ENCODE assay signal across 8 cellular contexts in the genomic region with DNA sequence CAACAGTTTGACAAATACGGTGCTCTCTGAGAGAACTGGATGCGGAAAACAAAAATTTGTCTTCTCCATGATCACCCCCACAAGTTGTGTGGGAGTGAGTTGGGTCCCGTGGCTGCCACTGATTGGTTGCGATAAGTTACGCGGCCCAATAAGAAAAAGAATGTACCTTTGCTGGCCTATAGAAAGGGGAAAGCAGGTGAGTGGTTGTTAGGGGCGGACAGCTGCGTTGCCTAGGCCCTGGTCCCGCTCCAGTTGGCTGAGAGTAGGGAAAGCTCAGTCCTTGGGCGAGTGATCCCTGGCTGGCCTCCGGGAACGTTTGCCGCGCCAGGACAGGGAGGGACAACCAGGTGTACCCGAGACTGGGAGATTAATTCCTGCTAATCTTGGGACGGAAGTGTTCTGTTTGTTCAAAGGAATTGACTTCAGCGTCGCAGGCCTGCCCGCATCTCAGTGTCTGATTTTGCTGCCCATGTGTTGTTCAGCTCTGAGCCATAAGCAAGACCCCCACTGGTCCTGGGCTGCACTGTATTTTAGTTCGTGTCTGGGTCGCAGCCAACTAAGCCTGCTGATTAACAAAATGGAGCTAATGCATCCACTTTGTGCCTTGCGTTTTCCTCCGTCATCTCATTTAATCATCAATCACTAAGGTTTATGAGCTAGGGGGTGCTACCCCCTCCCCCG. TPM values are rescaled to one million over a fixed set of nuclear protein-coding genes. Genes with fewer than 3 reads are reported as not detected.
DNase-seq lines count a peak whose midpoint lies in the region; ATAC-seq and TF ChIP-seq lines count a peak whose summit lies in the region.

No MANE protein-coding gene starts in this region.

- POLR2A ChIA-PET in naive thymus-derived CD8-positive, alpha-beta T cell (lab: Charles Lee) = interaction anchor here (0.5 to 5.6 kb wide), 30 partner anchors 11 to 1178 kb away, joined by 3 to 135 read pairs (median 4); partner anchors contain the start of genes ARL2, CAPN1, DPF2 and FAU

- TF ChIP-seq CTCF in DOHH2 (IDR thresholded peaks at IDR 0.05; ENCODE audit: low read depth, low read length, poor library complexity, severe bottlenecking) (no peak), GM23338 (conservative IDR thresholded peaks at IDR 0.05; ENCODE audit: low read depth in 2 of 2) (no peak), fibroblast of mammary gland (conservative IDR thresholded peaks at IDR 0.05; ENCODE audit: control insufficient read depth, insufficient read depth, low read depth, low read length) (no peak)

- intact Hi-C loops in activated T-helper 2 cell treated with anti-CD3 and anti-CD28 coated beads, Interferon-gamma antibody, Interleukin-2, Interleukin-4, amounts not matched to agents 10 μg/mL and 5 μg/mL and 100 μg/mL, durations not matched to agents 14 hours and 24 hours and 36 hours (cut with micrococcal nuclease) = loop anchor here (1.0 to 5.0 kb wide), 5 partner anchors 13 to 127 kb away; partner anchors contain the start of genes CAPN1, FAU, MRPL49 and POLA2

- H3K4me1 Mint-ChIP-seq in GM23338 = peaks cover 19% of the 10 kb centered on the region
- H3K4me1 Mint-ChIP-seq in activated T-helper 2 cell treated with anti-CD3 and anti-CD28 coated beads, Interferon-gamma antibody, Interleukin-2, Interleukin-4, amounts not matched to agents 10 μg/mL and 5 μg/mL and 100 μg/mL, durations not matched to agents 14 hours and 24 hours and 36 hours (ENCODE audit: low read depth) = peaks cover 26% of the 10 kb centered on the region
- H3K4me1 Mint-ChIP-seq in naive thymus-derived CD8-positive, alpha-beta T cell = peaks cover 26 to 56% (median 45%) of the 10 kb centered on the region in 4 donors
- peaks cover 51% of the 10 kb centered on the region for H3K4me1 Mint-ChIP-seq in stimulated activated naive CD8-positive, alpha-beta T cell treated with anti-CD3 and anti-CD28 coated beads, Interleukin-15, amount 100 ng/mL, for 72 hours

- DNase-seq in GM23338 (ENCODE audit: low spot score) (peak; percentile 98), Kasumi-1 (lab: John Stamatoyannopoulos, UW) (peak; percentile 98), RKO (ENCODE audit: low spot score) (peak; percentile 98), fibroblast of mammary gland (ENCODE audit: low read depth) (peak; percentile 95)
- DNase-seq in activated T-helper 2 cell treated with anti-CD3 and anti-CD28 coated beads, Interferon-gamma antibody, Interleukin-2, Interleukin-4, amounts not matched to agents 10 μg/mL and 5 μg/mL and 100 μg/mL, durations not matched to agents 14 hours and 24 hours and 36 hours (ENCODE audit: low spot score) = peak; percentile 86
- peak; percentile 62 to 93 (median 86) for DNase-seq in naive thymus-derived CD8-positive, alpha-beta T cell
- peak; percentile 83 to 88 for DNase-seq in stimulated activated naive CD8-positive, alpha-beta T cell treated with anti-CD3 and anti-CD28 coated beads, Interleukin-15, amount 100 ng/mL, for 72 hours

- H3K36me3 Mint-ChIP-seq in GM23338 (ENCODE audit: low read depth) = peaks cover 11% of the 10 kb centered on the region
- H3K36me3 Mint-ChIP-seq in activated T-helper 2 cell treated with anti-CD3 and anti-CD28 coated beads, Interferon-gamma antibody, Interleukin-2, Interleukin-4, amounts not matched to agents 10 μg/mL and 5 μg/mL and 100 μg/mL, durations not matched to agents 14 hours and 24 hours and 36 hours (ENCODE audit: low read depth) = peaks cover 27% of the 10 kb centered on the region
- peaks cover 0 to 18% (median 0%) of the 10 kb centered on the region in 3 donors for H3K36me3 Mint-ChIP-seq in naive thymus-derived CD8-positive, alpha-beta T cell

- H3F3A ChIP-seq in DOHH2 (ENCODE audit: control insufficient read depth, insufficient read depth) = peaks cover 29% of the 10 kb centered on the region
- H3F3A ChIP-seq in GM23338 (replicated peaks; ENCODE audit: low read depth) = peaks cover 5% of the 10 kb centered on the region; the same call in 1 of the 2 replicates

- no peaks in the 10 kb centered on the region for H3K27me3 ChIP-seq in DOHH2 (ENCODE audit: control insufficient read depth, low read length)
- H3K27me3 ChIP-seq in GM23338 (ENCODE audit: insufficient read depth) = no peaks in the 10 kb centered on the region

- H3K4me3 Mint-ChIP-seq in GM23338 = peak overlapping the region; percentile 97
- H3K4me3 Mint-ChIP-seq in activated T-helper 2 cell treated with anti-CD3 and anti-CD28 coated beads, Interferon-gamma antibody, Interleukin-2, Interleukin-4, amounts not matched to agents 10 μg/mL and 5 μg/mL and 100 μg/mL, durations not matched to agents 14 hours and 24 hours and 36 hours (ENCODE audit: low read depth) = peak overlapping the region; percentile 96
- H3K4me3 Mint-ChIP-seq in naive thymus-derived CD8-positive, alpha-beta T cell = peak overlapping the region; percentile 94 to 100 (median 98)
- H3K4me3 Mint-ChIP-seq in stimulated activated naive CD8-positive, alpha-beta T cell treated with anti-CD3 and anti-CD28 coated beads, Interleukin-15, amount 100 ng/mL, for 72 hours = peak overlapping the region; percentile 92 to 100

- H3K4me3 ChIP-seq in DOHH2 (ENCODE audit: low read length) = peak overlapping the region; percentile 99
- H3K4me3 ChIP-seq in GM23338 = peak overlapping the region; percentile 67
- H3K4me3 ChIP-seq in fibroblast of mammary gland (ENCODE audit: control insufficient read depth, low read depth, low read length) = peak overlapping the region; percentile 89

- peaks cover 51% of the 10 kb centered on the region for H3K79me2 ChIP-seq in DOHH2 (ENCODE audit: control insufficient read depth, low read length)
- peaks cover 19% of the 10 kb centered on the region for H3K79me2 ChIP-seq in GM23338 (replicated peaks; ENCODE audit: insufficient read depth)

- peaks cover 40% of the 10 kb centered on the region for H3K36me3 ChIP-seq in DOHH2 (ENCODE audit: control insufficient read depth, low read length)
- H3K36me3 ChIP-seq in GM23338 (ENCODE audit: insufficient read depth) = no peaks in the 10 kb centered on the region

- H3K27ac ChIP-seq in DOHH2 (ENCODE audit: low read depth, low read length) (peak overlapping the region; percentile 100), GM23338 (ENCODE audit: low read depth) (peak overlapping the region; percentile 80)

- 0 out of 2 replicates have a peak overlapping the region, but pooled peaks have one; percentile 1 for H2AFZ ChIP-seq in GM23338

- peak; percentile 93 for ATAC-seq in GM23338
- ATAC-seq in naive thymus-derived CD8-positive, alpha-beta T cell = peak; percentile 89 to 90
- peak; percentile 93 for ATAC-seq in stimulated activated naive CD8-positive, alpha-beta T cell treated with anti-CD3 and anti-CD28 coated beads, Interleukin-15, amount 100 ng/mL, for 72 hours

- peak overlapping the region; percentile 100 for H3K27ac Mint-ChIP-seq in GM23338
- H3K27ac Mint-ChIP-seq in activated T-helper 2 cell treated with anti-CD3 and anti-CD28 coated beads, Interferon-gamma antibody, Interleukin-2, Interleukin-4, amounts not matched to agents 10 μg/mL and 5 μg/mL and 100 μg/mL, durations not matched to agents 14 hours and 24 hours and 36 hours = peak overlapping the region; percentile 99
- H3K27ac Mint-ChIP-seq in naive thymus-derived CD8-positive, alpha-beta T cell = peak overlapping the region; percentile 99 to 100 (median 100)
- peak overlapping the region; percentile 99 to 100 for H3K27ac Mint-ChIP-seq in stimulated activated naive CD8-positive, alpha-beta T cell treated with anti-CD3 and anti-CD28 coated beads, Interleukin-15, amount 100 ng/mL, for 72 hours

- no peaks in the 10 kb centered on the region for H3K9me2 ChIP-seq in DOHH2 (replicated peaks; ENCODE audit: control insufficient read depth, low read length)
- H3K9me2 ChIP-seq in GM23338 (ENCODE audit: insufficient read depth) = no peaks in the 10 kb centered on the region

- no peaks in the 10 kb centered on the region for H3K9me3 ChIP-seq in DOHH2 (ENCODE audit: control insufficient read depth, insufficient read depth, low read length)

- peaks cover 19% of the 10 kb centered on the region for H3K27me3 Mint-ChIP-seq in GM23338 (ENCODE audit: insufficient read depth, low read depth, poor library complexity)
- H3K27me3 Mint-ChIP-seq in activated T-helper 2 cell treated with anti-CD3 and anti-CD28 coated beads, Interferon-gamma antibody, Interleukin-2, Interleukin-4, amounts not matched to agents 10 μg/mL and 5 μg/mL and 100 μg/mL, durations not matched to agents 14 hours and 24 hours and 36 hours (ENCODE audit: low read depth) = peaks cover 2% of the 10 kb centered on the region
- H3K27me3 Mint-ChIP-seq in naive thymus-derived CD8-positive, alpha-beta T cell = no peaks in the 10 kb centered on the region
- H3K27me3 Mint-ChIP-seq in stimulated activated naive CD8-positive, alpha-beta T cell treated with anti-CD3 and anti-CD28 coated beads, Interleukin-15, amount 100 ng/mL, for 72 hours = no peaks in the 10 kb centered on the region

- H3K4me2 ChIP-seq in DOHH2 (ENCODE audit: low read length) (peak overlapping the region; percentile 99), GM23338 (peak overlapping the region; percentile 99)

- H3K9me3 Mint-ChIP-seq in GM23338 = no peaks in the 10 kb centered on the region
- no peaks in the 10 kb centered on the region for H3K9me3 Mint-ChIP-seq in activated T-helper 2 cell treated with anti-CD3 and anti-CD28 coated beads, Interferon-gamma antibody, Interleukin-2, Interleukin-4, amounts not matched to agents 10 μg/mL and 5 μg/mL and 100 μg/mL, durations not matched to agents 14 hours and 24 hours and 36 hours
- no peaks in the 10 kb centered on the region for H3K9me3 Mint-ChIP-seq in naive thymus-derived CD8-positive, alpha-beta T cell
- no peaks in the 10 kb centered on the region for H3K9me3 Mint-ChIP-seq in stimulated activated naive CD8-positive, alpha-beta T cell treated with anti-CD3 and anti-CD28 coated beads, Interleukin-15, amount 100 ng/mL, for 72 hours

- H4K20me1 ChIP-seq in DOHH2 (ENCODE audit: control insufficient read depth, insufficient read depth, low read depth, low read length) = peaks cover 12% of the 10 kb centered on the region; the same call in 1 of the 2 replicates
- no peaks in the 10 kb centered on the region for H4K20me1 ChIP-seq in GM23338 (replicated peaks; ENCODE audit: insufficient read depth)

- H3K4me1 ChIP-seq in DOHH2 (ENCODE audit: control insufficient read depth, low read length) (peaks cover 43% of the 10 kb centered on the region), GM23338 (ENCODE audit: insufficient read depth) (peaks cover 20% of the 10 kb centered on the region; the same call in 1 of the 2 replicates)

RNA-seq across cellular contexts. Expression of gene SYVN1, which starts 0.8 kb away (rescaled TPM):
- 28.3 and 28.7 TPM in 2 replicates for total RNA-seq in GM23338 (2014; rRNA removed; shearing (Covaris generic))
- 13.8 and 14.0 TPM in 2 replicates for polyA plus RNA-seq in GM23338 (2016; fragmentation: Nextera tagmentation; extraction: Ambion mirVana)
- total RNA-seq in activated T-helper 2 cell treated with anti-CD3 and anti-CD28 coated beads, Interferon-gamma antibody, Interleukin-2, Interleukin-4, amounts not matched to agents 10 μg/mL and 5 μg/mL and 100 μg/mL, durations not matched to agents 14 hours and 24 hours and 36 hours = 40.1 and 42.2 TPM in 2 replicates
- 10 to 100 TPM; 61.9 to 65.2 TPM for total RNA-seq in naive thymus-derived CD8-positive, alpha-beta T cell
- 10 to 100 TPM in 1 of 3 donors, 1 to 10 TPM in 2; 7.9 to 10.6 (median 8.2) TPM for polyA plus RNA-seq in naive thymus-derived CD8-positive, alpha-beta T cell

RNA-seq across cellular contexts. Expression of gene MRPL49, which starts 13.0 kb away (rescaled TPM):
- total RNA-seq in GM23338 (2014; rRNA removed; shearing (Covaris generic)) = 61.9 and 64.9 TPM in 2 replicates
- 27.7 and 28.4 TPM in 2 replicates for polyA plus RNA-seq in GM23338 (2016; fragmentation: Nextera tagmentation; extraction: Ambion mirVana)
- total RNA-seq in activated T-helper 2 cell treated with anti-CD3 and anti-CD28 coated beads, Interferon-gamma antibody, Interleukin-2, Interleukin-4, amounts not matched to agents 10 μg/mL and 5 μg/mL and 100 μg/mL, durations not matched to agents 14 hours and 24 hours and 36 hours = 66.6 and 67.1 TPM in 2 replicates
- 10 to 100 TPM; 76.0 to 76.2 TPM for total RNA-seq in naive thymus-derived CD8-positive, alpha-beta T cell
- polyA plus RNA-seq in naive thymus-derived CD8-positive, alpha-beta T cell = 10 to 100 TPM; 78.9 to 96.9 (median 90.1) TPM

RNA-seq across cellular contexts. Expression of gene FAU, which starts 13.2 kb away (rescaled TPM):
- total RNA-seq in GM23338 (2014; rRNA removed; shearing (Covaris generic)) = 262 and 329 TPM in 2 replicates
- polyA plus RNA-seq in GM23338 (2016; fragmentation: Nextera tagmentation; extraction: Ambion mirVana) = 1,177 and 1,316 TPM in 2 replicates
- 1,016 and 1,034 TPM in 2 replicates for total RNA-seq in activated T-helper 2 cell treated with anti-CD3 and anti-CD28 coated beads, Interferon-gamma antibody, Interleukin-2, Interleukin-4, amounts not matched to agents 10 μg/mL and 5 μg/mL and 100 μg/mL, durations not matched to agents 14 hours and 24 hours and 36 hours
- total RNA-seq in naive thymus-derived CD8-positive, alpha-beta T cell = 1,000 to 10,000 TPM; 1,487 to 1,501 TPM
- polyA plus RNA-seq in naive thymus-derived CD8-positive, alpha-beta T cell = 1,000 to 10,000 TPM; 1,097 to 1,366 (median 1,350) TPM

RNA-seq across cellular contexts. Expression of gene ZNHIT2, which starts 17.6 kb away (rescaled TPM):
- total RNA-seq in GM23338 (2014; rRNA removed; shearing (Covaris generic)) = 17.4 and 18.1 TPM in 2 replicates
- polyA plus RNA-seq in GM23338 (2016; fragmentation: Nextera tagmentation; extraction: Ambion mirVana) = 17.7 and 18.3 TPM in 2 replicates
- total RNA-seq in activated T-helper 2 cell treated with anti-CD3 and anti-CD28 coated beads, Interferon-gamma antibody, Interleukin-2, Interleukin-4, amounts not matched to agents 10 μg/mL and 5 μg/mL and 100 μg/mL, durations not matched to agents 14 hours and 24 hours and 36 hours = 11.3 and 12.8 TPM in 2 replicates
- total RNA-seq in naive thymus-derived CD8-positive, alpha-beta T cell = 10 to 100 TPM; 16.6 to 17.9 TPM
- 10 to 100 TPM; 24.3 to 33.1 (median 29.8) TPM for polyA plus RNA-seq in naive thymus-derived CD8-positive, alpha-beta T cell

RNA-seq across cellular contexts. Expression of gene TM7SF2, which starts 23.4 kb away (rescaled TPM):
- total RNA-seq in GM23338 (2014; rRNA removed; shearing (Covaris generic)) = 70.2 and 82.3 TPM in 2 replicates
- 43.5 and 48.7 TPM in 2 replicates for polyA plus RNA-seq in GM23338 (2016; fragmentation: Nextera tagmentation; extraction: Ambion mirVana)
- total RNA-seq in activated T-helper 2 cell treated with anti-CD3 and anti-CD28 coated beads, Interferon-gamma antibody, Interleukin-2, Interleukin-4, amounts not matched to agents 10 μg/mL and 5 μg/mL and 100 μg/mL, durations not matched to agents 14 hours and 24 hours and 36 hours = 34.4 and 36.9 TPM in 2 replicates
- 10 to 100 TPM; 29.0 to 29.2 TPM for total RNA-seq in naive thymus-derived CD8-positive, alpha-beta T cell
- polyA plus RNA-seq in naive thymus-derived CD8-positive, alpha-beta T cell = 10 to 100 TPM; 17.4 to 22.6 (median 21.2) TPM

Comparison
In these comparisons a context has a peak if more than half of its experiments do, and no peak if none do; other contexts are left out.
1. Peak in every context shown above with its lines: DNase-seq, ATAC-seq, H3K4me3 ChIP-seq and H3K27ac ChIP-seq.